In genomic region chr3:112499328-112499727, GRCh38 we compare ENCODE assay signal across 9 cellular contexts. TPM values are rescaled to one million over a fixed set of nuclear protein-coding genes. Genes with fewer than 3 reads are reported as not detected.
A peak's percentile ranks its signal among the peaks of the same experiment; 100 is the strongest.
DNase-seq lines count a peak whose midpoint lies in the region; ATAC-seq lines count a peak whose summit lies in the region.
"Had no signal": no experiment of that assay in that cellular context is flagged by ENCODE, and none has a peak within 500 bp of the region (broad histone marks: within the 10 kb centered on the region; RNA-seq: fewer than 3 reads in every experiment).

Gene BTLA, minus strand, starts transcription at chr3:112499472. Its CDS starts 114 bp downstream, at chr3:112499358.

- peak within 1 kb of the TSS; percentile 92 to 95 (median 95) for H3K27ac Mint-ChIP-seq in CD4-positive, CD25-positive, alpha-beta regulatory T cell
- H3K27ac Mint-ChIP-seq in activated CD4-positive, alpha-beta memory T cell treated with anti-CD3 and anti-CD28 coated beads for 36 hours: peak within 1 kb of the TSS; percentile 98

- intact Hi-C loops in activated CD4-positive, alpha-beta memory T cell treated with anti-CD3 and anti-CD28 coated beads for 36 hours (cut with micrococcal nuclease): loop anchor here (1.0 to 2.0 kb wide), 4 partner anchors 8 to 165 kb away; partner anchors contain the start of gene SLC35A5
- intact Hi-C loops in left ventricle myocardium superior (cut with micrococcal nuclease): no loop called here

- peaks cover 28% of the 10 kb centered on the region for H3K4me1 ChIP-seq in CD4-positive, CD25-positive, alpha-beta regulatory T cell (ENCODE audit: control insufficient read depth, insufficient read depth, low read length, poor library complexity, severe bottlenecking)

- peaks cover 2% of the 10 kb centered on the region for H3K27me3 ChIP-seq in CD4-positive, CD25-positive, alpha-beta regulatory T cell (ENCODE audit: control insufficient read depth, insufficient read depth, low read length)

- no peaks in the 10 kb centered on the region for H3K36me3 ChIP-seq in CD4-positive, CD25-positive, alpha-beta regulatory T cell (ENCODE audit: control insufficient read depth, insufficient read depth, low read length)

- H3K27me3 Mint-ChIP-seq in CD4-positive, CD25-positive, alpha-beta regulatory T cell: no peaks in the 10 kb centered on the region
- no peaks in the 10 kb centered on the region for H3K27me3 Mint-ChIP-seq in activated CD4-positive, alpha-beta memory T cell treated with anti-CD3 and anti-CD28 coated beads for 36 hours

- H3K4me3 Mint-ChIP-seq in CD4-positive, CD25-positive, alpha-beta regulatory T cell: peak within 1 kb of the TSS; percentile 89 to 97 (median 94)
- peak within 1 kb of the TSS; percentile 99 for H3K4me3 Mint-ChIP-seq in activated CD4-positive, alpha-beta memory T cell treated with anti-CD3 and anti-CD28 coated beads for 36 hours

- POLR2A ChIA-PET in activated CD4-positive, alpha-beta memory T cell treated with anti-CD3 and anti-CD28 coated beads for 36 hours (lab: Charles Lee): interaction anchor here (1.2 to 2.4 kb wide), 6 partner anchors 9 to 367 kb away, joined by 3 to 13 read pairs (median 7); partner anchors contain the start of genes ATG3, CD200, GCSAM and SLC35A5

- no peaks in the 10 kb centered on the region for H3K9me3 ChIP-seq in CD4-positive, CD25-positive, alpha-beta regulatory T cell (ENCODE audit: control insufficient read depth in 2 of 2, low read length in 2 of 2)

- H3K36me3 Mint-ChIP-seq in CD4-positive, CD25-positive, alpha-beta regulatory T cell: peaks cover 3% of the 10 kb centered on the region
- peaks cover 11% of the 10 kb centered on the region for H3K36me3 Mint-ChIP-seq in activated CD4-positive, alpha-beta memory T cell treated with anti-CD3 and anti-CD28 coated beads for 36 hours

- H3K9me3 Mint-ChIP-seq in CD4-positive, CD25-positive, alpha-beta regulatory T cell: peaks cover 0 to 4% (median 0%) of the 10 kb centered on the region in 7 donors
- peaks cover 4% of the 10 kb centered on the region for H3K9me3 Mint-ChIP-seq in activated CD4-positive, alpha-beta memory T cell treated with anti-CD3 and anti-CD28 coated beads for 36 hours

- CTCF ChIA-PET in activated CD4-positive, alpha-beta memory T cell treated with anti-CD3 and anti-CD28 coated beads for 36 hours (lab: Charles Lee): interaction anchor here (0.9 to 2.3 kb wide), 7 partner anchors 19 to 388 kb away, joined by 3 to 14 read pairs (median 4); partner anchors contain the start of genes CD200 and SLC9C1

- peaks cover 32 to 58% (median 44%) of the 10 kb centered on the region in 4 donors for H3K4me1 Mint-ChIP-seq in CD4-positive, CD25-positive, alpha-beta regulatory T cell
- peaks cover 54% of the 10 kb centered on the region for H3K4me1 Mint-ChIP-seq in activated CD4-positive, alpha-beta memory T cell treated with anti-CD3 and anti-CD28 coated beads for 36 hours (ENCODE audit: low read depth)

- peak within 1 kb of the TSS; percentile 36 for H3K27ac ChIP-seq in CD4-positive, CD25-positive, alpha-beta regulatory T cell (ENCODE audit: insufficient read depth, low read length, poor library complexity, severe bottlenecking)

- ATAC-seq in CD4-positive, CD25-positive, alpha-beta regulatory T cell (ENCODE audit: low read depth in 2 of 2): peak; percentile 63 to 69
- ATAC-seq in GM19035 (IDR thresholded peaks at IDR 0.05; ENCODE audit: unreplicated experiment) (peak; percentile 51), HG03039 (IDR thresholded peaks at IDR 0.05; ENCODE audit: unreplicated experiment) (peak; percentile 45), left ventricle myocardium superior (no peak)

- H3K4me3 ChIP-seq in CD4-positive, CD25-positive, alpha-beta regulatory T cell (ENCODE audit: low read depth, low read length): peak within 1 kb of the TSS; percentile 87

- DNase-seq in CD4-positive, CD25-positive, alpha-beta regulatory T cell: peak in 2 of 3 donors; percentile 29 to 66
- peak; percentile 59 for DNase-seq in activated CD4-positive, alpha-beta memory T cell treated with anti-CD3 and anti-CD28 coated beads for 36 hours
- DNase-seq in left ventricle myocardium superior (no peak), NCI-H2081 (lab: John Stamatoyannopoulos, UW) (no peak), NCI-H510A treated with DMSO at 0.1 percent for 48 hours (lab: John Stamatoyannopoulos, UW) (no peak), inferior parietal cortex (ENCODE audit: extremely low spot score) (no peak)
- DNase-seq: NCI-H748 treated with DMSO at 0.1 percent for 48 hours had no signal

RNA-seq across cellular contexts. Expression of gene BTLA, which starts in this region (rescaled TPM):
- 7.1 TPM for total RNA-seq in CD4-positive, CD25-positive, alpha-beta regulatory T cell
- 1 to 10 TPM; 2.7 to 5.7 (median 4.6) TPM for polyA plus RNA-seq in CD4-positive, CD25-positive, alpha-beta regulatory T cell
- total RNA-seq in activated CD4-positive, alpha-beta memory T cell treated with anti-CD3 and anti-CD28 coated beads for 36 hours: 10 to 100 TPM; 17.3 to 18.7 TPM
- not detected for total RNA-seq in left ventricle myocardium superior

Comparison
In these comparisons a context has a peak if more than half of its experiments do, and no peak if none do; other contexts are left out.
1. DNase-seq: peak in CD4-positive, CD25-positive, alpha-beta regulatory T cell (2 of 3) and activated CD4-positive, alpha-beta memory T cell treated with anti-CD3 and anti-CD28 coated beads for 36 hours (single experiment); none in left ventricle myocardium superior (single experiment), NCI-H2081 (0 of 2), NCI-H510A treated with DMSO at 0.1 percent for 48 hours (single experiment) and inferior parietal cortex (single experiment).